19 cellular contexts compared by ENCODE assay signal in genomic region chr12:62800707-62801400, GRCh38.
A peak's percentile ranks its signal among the peaks of the same experiment; 100 is the strongest.
DNase-seq lines count a peak whose midpoint lies in the region; ATAC-seq and TF ChIP-seq lines count a peak whose summit lies in the region.
"Had no signal": no experiment of that assay in that cellular context is flagged by ENCODE, and none has a peak within 500 bp of the region (broad histone marks: within the 10 kb centered on the region; RNA-seq: fewer than 3 reads in every experiment).

No MANE protein-coding gene starts in this region.

- no peaks in the 10 kb centered on the region for H3K9me3 ChIP-seq in T-helper 17 cell (ENCODE audit: control insufficient read depth, low read length, poor library complexity, severe bottlenecking)
- H3K9me3 ChIP-seq: BLaER1 had no signal

- no peak overlapping the region for H3K4me3 Mint-ChIP-seq in T-helper 17 cell
- H3K4me3 Mint-ChIP-seq: CD8-positive, alpha-beta T cell had no signal

- ATAC-seq in T-helper 17 cell (no peak), HG02798 (IDR thresholded peaks at IDR 0.05; ENCODE audit: poor library complexity, unreplicated experiment) (no peak), GM19467 (IDR thresholded peaks at IDR 0.05; ENCODE audit: unreplicated experiment) (no peak)
- ATAC-seq: CD8-positive, alpha-beta T cell; Right ventricle myocardium inferior had no signal

- DNase-seq in AG10803 (ENCODE audit: low read depth), result peak; percentile 86
- DNase-seq in GM04504 (ENCODE audit: low read depth), result peak; percentile 22
- DNase-seq in T-helper 17 cell, result no peak
- DNase-seq in fibroblast of the conjunctiva (ENCODE audit: low read depth), result peak; percentile 36
- DNase-seq in stimulated activated CD4-positive, alpha-beta T cell treated with anti-CD3 and anti-CD28 coated beads, Interleukin-4, amount 100 ng/mL, for 1 hour, result no peak
- no peak for DNase-seq in amniotic stem cell (lab: John Stamatoyannopoulos, UW)
- DNase-seq: CD8-positive, alpha-beta T cell; EL; KBM-7; NCI-H1105 treated with DMSO at 0.1 percent for 48 hours; NCI-H1694 treated with DMSO at 0.1 percent for 48 hours; NCI-H2107; NCI-H2227 treated with DMSO at 0.1 percent for 48 hours; NCI-H510A treated with DMSO at 0.1 percent for 48 hours; NCI-H774 had no signal

- peak overlapping the region; percentile 47 for H3K27ac Mint-ChIP-seq in T-helper 17 cell
- H3K27ac Mint-ChIP-seq: CD8-positive, alpha-beta T cell had no signal

- peak overlapping the region; percentile 20; the same call in 1 of the 2 replicates for H3K4me3 ChIP-seq in AG10803 (ENCODE audit: low read length)
- H3K4me3 ChIP-seq: BLaER1 had no signal

- TF ChIP-seq CTCF in AG10803 (conservative IDR thresholded peaks at IDR 0.05; ENCODE audit: low read length), result no peak

- H3K36me3 Mint-ChIP-seq in T-helper 17 cell (ENCODE audit: low read depth), result peaks cover 2% of the 10 kb centered on the region
- H3K36me3 Mint-ChIP-seq: CD8-positive, alpha-beta T cell had no signal

- H3K27me3 Mint-ChIP-seq in T-helper 17 cell, result peaks cover 38% of the 10 kb centered on the region

- no peaks in the 10 kb centered on the region for H3K4me1 Mint-ChIP-seq in T-helper 17 cell

Comparison
In these comparisons a context has a peak if more than half of its experiments do, and no peak if none do; other contexts are left out.
1. DNase-seq: peak in AG10803 (single experiment), GM04504 (single experiment) and fibroblast of the conjunctiva (single experiment); none in T-helper 17 cell (0 of 3), stimulated activated CD4-positive, alpha-beta T cell treated with anti-CD3 and anti-CD28 coated beads, Interleukin-4, amount 100 ng/mL, for 1 hour (single experiment) and amniotic stem cell (single experiment).